ENCODE assay signal across 8 cellular contexts in genomic region chr7:1536768-1537630, GRCh38. TPM values are rescaled to one million over a fixed set of nuclear protein-coding genes. Genes with fewer than 3 reads are reported as not detected.
DNase-seq lines count a peak whose midpoint lies in the region; ATAC-seq, FAIRE-seq and TF ChIP-seq lines count a peak whose summit lies in the region.

No MANE protein-coding gene starts in this region.

- H3K4me3 ChIP-seq in heart left ventricle (peak overlapping the region; percentile 30 to 71 (median 58)), WERI-Rb-1 (ENCODE audit: low read depth, low read length) (no peak overlapping the region)

- H3K27ac ChIP-seq in heart left ventricle (peak overlapping the region; percentile 93 to 100 (median 98)), WERI-Rb-1 (no peak overlapping the region)

- H3K36me3 ChIP-seq in heart left ventricle (peaks cover 0 to 46% (median 31%) of the 10 kb centered on the region in 9 donors), WERI-Rb-1 (peaks cover 25% of the 10 kb centered on the region)

- WGBS in heart left ventricle, 4 donors, result 7 to 17% (median 11%) methylated on average over 36 to 57 of the region's 57 CpGs

- no peak for FAIRE-seq in H54 (lab: Jason Lieb, UNC)

- TF ChIP-seq CTCF in heart left ventricle (IDR thresholded peaks at IDR 0.05), result no peak
- no peak for TF ChIP-seq CTCF in WERI-Rb-1 (IDR thresholded peaks at IDR 0.05; ENCODE audit: low read depth, low read length)

- ATAC-seq in heart left ventricle (peak; percentile 85 to 88 (median 87)), HG02588 (IDR thresholded peaks at IDR 0.05; ENCODE audit: unreplicated experiment) (no peak), GM18909 (IDR thresholded peaks at IDR 0.05; ENCODE audit: poor library complexity, unreplicated experiment) (no peak), GM18502 (IDR thresholded peaks at IDR 0.05; ENCODE audit: poor library complexity, unreplicated experiment) (no peak)

- TF ChIP-seq POLR2A in H54 (IDR thresholded peaks at IDR 0.05; ENCODE audit: low read depth, low read length), result peak; percentile 83
- TF ChIP-seq POLR2A in heart left ventricle (IDR thresholded peaks at IDR 0.05), result peak; percentile 30 to 70

- no peaks in the 10 kb centered on the region for H3K9me3 ChIP-seq in heart left ventricle
- no peaks in the 10 kb centered on the region for H3K9me3 ChIP-seq in WERI-Rb-1 (ENCODE audit: severe bottlenecking)

- DNase-seq in H54 (ENCODE audit: insufficient read length, low spot score), result peak; percentile 100
- DNase-seq in amniotic stem cell (lab: John Stamatoyannopoulos, UW), result peak; percentile 98
- DNase-seq in heart left ventricle, result peak; percentile 96 to 98 (median 96)
- DNase-seq in posterior vena cava (ENCODE audit: low spot score), result peak; percentile 98
- DNase-seq in WERI-Rb-1, result no peak

- intact Hi-C loops in heart left ventricle (cut with DNase I), result no loop called here
- intact Hi-C loops in posterior vena cava (cut with DNase I), result no loop called here

- peaks cover 22 to 73% (median 57%) of the 10 kb centered on the region in 12 donors for H3K4me1 ChIP-seq in heart left ventricle

- H3K27me3 ChIP-seq in heart left ventricle, result no peaks in the 10 kb centered on the region
- H3K27me3 ChIP-seq in WERI-Rb-1 (ENCODE audit: insufficient read depth, low read depth, severe bottlenecking), result no peaks in the 10 kb centered on the region

RNA-seq across cellular contexts. Expression of gene MAFK, which starts 6.5 kb away (rescaled TPM):
- total RNA-seq in heart left ventricle (100 to 1,000 TPM in 5 of 9 donors, 10 to 100 TPM in 4; 34.3 to 138 (median 121) TPM), posterior vena cava (100 to 1,000 TPM in 1 of 2 donors, 10 to 100 TPM in 1; 49.4 to 138 TPM)
- 100 to 1,000 TPM in 1 of 2 donors, 10 to 100 TPM in 1; 94.8 to 165 TPM for polyA plus RNA-seq in heart left ventricle

RNA-seq across cellular contexts. Expression of gene TMEM184A, which starts 19.0 kb away (rescaled TPM):
- total RNA-seq in heart left ventricle, result under 1 TPM; 0.19 to 0.85 (median 0.47) TPM
- under 1 TPM; 0.19 to 0.99 TPM for polyA plus RNA-seq in heart left ventricle
- total RNA-seq in posterior vena cava, result not detected

RNA-seq across cellular contexts. Expression of gene INTS1, which starts 32.8 kb away (rescaled TPM):
- total RNA-seq in heart left ventricle (10 to 100 TPM; 35.5 to 67.4 (median 45.3) TPM), posterior vena cava (10 to 100 TPM; 50.3 to 55.1 TPM)
- polyA plus RNA-seq in heart left ventricle, result 10 to 100 TPM; 41.9 to 46.0 TPM

RNA-seq across cellular contexts. Expression of gene PSMG3, which starts 32.8 kb away (rescaled TPM):
- total RNA-seq in heart left ventricle, result 10 to 100 TPM in 8 of 9 donors, 1 to 10 TPM in 1; 7.3 to 27.6 (median 13.3) TPM
- polyA plus RNA-seq in heart left ventricle, result 10 to 100 TPM; 34.3 to 36.5 TPM
- total RNA-seq in posterior vena cava, result 10 to 100 TPM; 13.9 to 19.0 TPM

Comparison
In these comparisons a context has a peak if more than half of its experiments do, and no peak if none do; other contexts are left out.
1. ATAC-seq: peak in heart left ventricle (4 of 4); none in HG02588 (single experiment), GM18909 (single experiment) and GM18502 (single experiment).